Comparison of ENCODE assay signal across 19 cellular contexts in the genomic region with DNA sequence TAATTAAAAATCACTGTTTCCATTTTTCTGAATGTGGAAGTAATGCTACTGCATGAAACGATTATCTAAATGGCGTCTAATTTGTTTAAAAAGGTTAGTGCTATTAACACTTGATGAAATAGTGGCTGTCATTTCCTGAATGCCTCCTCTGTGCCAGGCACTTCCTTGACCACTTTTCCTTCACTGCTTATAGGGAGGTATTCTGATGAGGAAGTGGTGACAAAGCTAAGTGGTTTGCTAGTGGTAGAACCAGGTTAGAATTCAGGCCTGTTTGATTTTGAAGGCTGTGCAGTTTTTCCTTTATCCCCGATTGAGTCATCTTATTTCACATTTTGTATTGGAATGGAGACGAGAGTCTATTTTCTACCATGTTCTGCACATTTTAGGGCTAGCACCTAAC.
DNase-seq lines count a peak whose midpoint lies in the region; ATAC-seq and TF ChIP-seq lines count a peak whose summit lies in the region.
"Had no signal": no experiment of that assay in that cellular context is flagged by ENCODE, and none has a peak within 500 bp of the region (broad histone marks: within the 10 kb centered on the region; RNA-seq: fewer than 3 reads in every experiment).

No MANE protein-coding gene starts in this region.

- no peak overlapping the region for H3K4me2 ChIP-seq in DND-41 (ENCODE audit: insufficient read depth, low read length)
- H3K4me2 ChIP-seq: KMS-11, PC-9 had no signal

- H3K9ac ChIP-seq in DND-41 (ENCODE audit: low read depth, low read length): no peak overlapping the region
- H3K9ac ChIP-seq in iPS-18a (ENCODE audit: low read length): no peak overlapping the region
- H3K9ac ChIP-seq: KMS-11 had no signal

- TF ChIP-seq CTCF in DND-41 (IDR thresholded peaks at IDR 0.05; ENCODE audit: borderline replicate concordance, extremely low read depth, low read length, poor library complexity, severe bottlenecking) (no peak), Panc1 (IDR thresholded peaks at IDR 0.05) (no peak)

- CTCF ChIA-PET in Panc1 (lab: Charles Lee): no interaction called here

- H3K79me2 ChIP-seq in DND-41 (ENCODE audit: insufficient read depth, low read length): no peaks in the 10 kb centered on the region

- H3K27me3 ChIP-seq in DND-41 (ENCODE audit: insufficient read depth, low read length, poor library complexity): no peaks in the 10 kb centered on the region
- H3K27me3 ChIP-seq in Panc1 (ENCODE audit: control insufficient read depth, insufficient read depth, low read length): no peaks in the 10 kb centered on the region
- H3K27me3 ChIP-seq in iPS-18a (ENCODE audit: control insufficient read depth, insufficient read depth, low read length): no peaks in the 10 kb centered on the region
- H3K27me3 ChIP-seq: MG63 had no signal

- H2AFZ ChIP-seq in DND-41 (ENCODE audit: low read depth, low read length): no peak overlapping the region
- H2AFZ ChIP-seq: PC-9 had no signal

- POLR2A ChIA-PET in Panc1 (lab: Charles Lee): no interaction called here

- TSS peak; percentile 21 for BruUV-seq in Panc1 (replicated peaks; lab: Mats Ljungman, UMichigan)

- intact Hi-C loops in Panc1 (cut with micrococcal nuclease; ENCODE audit: unreplicated experiment): no loop called here

- H4K20me1 ChIP-seq in DND-41 (ENCODE audit: insufficient read depth, low read length): no peaks in the 10 kb centered on the region

- DNase-seq in DND-41 (no peak), HT1080 (ENCODE audit: low read depth) (peak; percentile 24), Panc1 (ENCODE audit: low read depth, low spot score) (no peak), SHP77 treated with DMSO at 0.1 percent for 48 hours (lab: John Stamatoyannopoulos, UW) (no peak), RPMI8226 (no peak), NCI-H2196 treated with DMSO at 0.1 percent for 48 hours (lab: John Stamatoyannopoulos, UW; ENCODE audit: unreplicated experiment) (no peak), DMS153 (lab: John Stamatoyannopoulos, UW) (no peak)
- DNase-seq: COR-L47, EL, MG63, NCI-H1105 treated with DMSO at 0.1 percent for 48 hours, NCI-H187, NCI-H446 treated with DMSO at 0.1 percent for 48 hours, NCI-H748 treated with DMSO at 0.1 percent for 48 hours, PC-9 had no signal

- H3K4me1 ChIP-seq in DND-41 (ENCODE audit: insufficient read depth, low read length) (peaks cover 19% of the 10 kb centered on the region), Panc1 (ENCODE audit: control insufficient read depth, insufficient read depth, low read length) (no peaks in the 10 kb centered on the region), iPS-18a (ENCODE audit: control insufficient read depth, low read depth, low read length) (peaks cover 18% of the 10 kb centered on the region)

- H3K36me3 ChIP-seq in DND-41 (ENCODE audit: insufficient read depth, low read length) (peaks cover 71% of the 10 kb centered on the region), Panc1 (ENCODE audit: control insufficient read depth, insufficient read depth, low read length) (no peaks in the 10 kb centered on the region), iPS-18a (ENCODE audit: control insufficient read depth, low read depth, low read length) (peaks cover 5% of the 10 kb centered on the region)

- H3K9me3 ChIP-seq in DND-41 (ENCODE audit: insufficient read depth, low read length, severe bottlenecking) (no peaks in the 10 kb centered on the region), Panc1 (ENCODE audit: control insufficient read depth, insufficient read depth, low read depth, low read length) (no peaks in the 10 kb centered on the region), iPS-18a (ENCODE audit: control insufficient read depth, low read depth, low read length) (peaks cover 4% of the 10 kb centered on the region)
- H3K9me3 ChIP-seq: MG63 had no signal

- 0 out of 3 replicates have a peak, but pooled peaks have one; percentile 43 for ATAC-seq in DND-41 (ENCODE audit: insufficient read depth, low read depth)
- no peak for ATAC-seq in Panc1
- ATAC-seq: Right ventricle myocardium inferior, SK-N-SH treated with all-trans-retinoic acid at 6 μM for 48 hours had no signal

- H3K27ac ChIP-seq in DND-41 (ENCODE audit: low read length): no peak overlapping the region
- H3K27ac ChIP-seq in Panc1 (ENCODE audit: low read length): no peak overlapping the region
- H3K27ac ChIP-seq in iPS-18a (ENCODE audit: low read length): peak overlapping the region; percentile 42
- H3K27ac ChIP-seq: KMS-11, PC-9 had no signal

- in situ Hi-C loops in Panc1 (cut with HindIII; ENCODE audit: low pct_unique_long_range_greater_than_20kb, low sequenced_read_pairs): no loop called here

- H3K4me3 ChIP-seq in DND-41 (ENCODE audit: low read depth in 1 of 2, low read length in 2 of 2): no peak overlapping the region
- H3K4me3 ChIP-seq in Panc1 (ENCODE audit: low read depth in 2 of 2, low read length in 2 of 2): no peak overlapping the region
- no peak overlapping the region for H3K4me3 ChIP-seq in iPS-18a (ENCODE audit: low read length)
- H3K4me3 ChIP-seq: MG63, PC-9 had no signal
